Comparison of ENCODE assay signal across 19 cellular contexts in genomic region chr10:32403091-32403490, GRCh38. TPM values are rescaled to one million over a fixed set of nuclear protein-coding genes. Genes with fewer than 3 reads are reported as not detected.
DNase-seq lines count a peak whose midpoint lies in the region; ATAC-seq and TF ChIP-seq lines count a peak whose summit lies in the region.
"Had no signal": no experiment of that assay in that cellular context is flagged by ENCODE, and none has a peak within 500 bp of the region (broad histone marks: within the 10 kb centered on the region; RNA-seq: fewer than 3 reads in every experiment).

No MANE protein-coding gene starts in this region.

- ATAC-seq in left colon, result peak; percentile 37
- ATAC-seq: A549 had no signal

- intact Hi-C loops in A673 (cut with micrococcal nuclease; ENCODE audit: unreplicated experiment), result no loop called here
- intact Hi-C loops in left colon (cut with DNase I, micrococcal nuclease), result no loop called here

- H3K4me1 Mint-ChIP-seq in activated T-cell treated with anti-CD3 and anti-CD28 coated beads, Interleukin-2, amount 50 U/mL, for 24 hours (ENCODE audit: low read depth), result no peaks in the 10 kb centered on the region
- H3K4me1 Mint-ChIP-seq: CD14-positive monocyte; CD4-positive, CD25-positive, alpha-beta regulatory T cell had no signal

- TF ChIP-seq CTCF in A673 (conservative IDR thresholded peaks at IDR 0.05; ENCODE audit: low read depth, low read length) (no peak), liver (IDR thresholded peaks at IDR 0.05; ENCODE audit: low read depth, low read length, missing input control) (no peak)

- TF ChIP-seq RAD21 in liver (IDR thresholded peaks at IDR 0.05), result no peak

- no peak overlapping the region for H3K4me3 Mint-ChIP-seq in activated T-cell treated with anti-CD3 and anti-CD28 coated beads, Interleukin-2, amount 50 U/mL, for 24 hours
- H3K4me3 Mint-ChIP-seq: CD14-positive monocyte; CD4-positive, alpha-beta memory T cell; CD4-positive, CD25-positive, alpha-beta regulatory T cell had no signal

- H3K27me3 ChIP-seq in A673 (replicated peaks; ENCODE audit: insufficient read depth, low read depth, low read length, poor library complexity) (no peaks in the 10 kb centered on the region), liver (ENCODE audit: control insufficient read depth in 4 of 4, insufficient read depth in 4 of 4, low read length in 3 of 4) (no peaks in the 10 kb centered on the region)
- H3K27me3 ChIP-seq: BE2C, BLaER1 had no signal

- no peaks in the 10 kb centered on the region for H3K36me3 ChIP-seq in A673 (ENCODE audit: insufficient read depth, low read length, poor library complexity, severe bottlenecking)
- H3K36me3 ChIP-seq in liver (ENCODE audit: control insufficient read depth in 4 of 4, insufficient read depth in 3 of 4, low read depth in 1 of 4, low read length in 3 of 4), result no peaks in the 10 kb centered on the region
- H3K36me3 ChIP-seq: BE2C, BLaER1 had no signal

- CTCF ChIA-PET in A673 (lab: Charles Lee), result no interaction called here

- H3K9me3 ChIP-seq in A673 (ENCODE audit: low read depth, low read length, poor library complexity, severe bottlenecking) (peaks cover 4% of the 10 kb centered on the region), liver (ENCODE audit: control insufficient read depth in 4 of 4, low read length in 3 of 4) (no peaks in the 10 kb centered on the region)
- H3K9me3 ChIP-seq: A549, BE2C, Caco-2 had no signal

- 32% methylated on average over 2 of the region's 2 CpGs for WGBS in liver

- DNase-seq in A673 (ENCODE audit: low spot score) (no peak), left colon (no peak), hypothalamus (lab: John Stamatoyannopoulos, UW) (no peak), KG1 (lab: John Stamatoyannopoulos, UW) (no peak)
- no peak for DNase-seq in activated T-cell treated with anti-CD3 and anti-CD28 coated beads, Interleukin-2, amount 50 U/mL, for 24 hours
- DNase-seq: ACHN; BE2C; C1 segment of cervical spinal cord; Caco-2; Calu3; CD4-positive, alpha-beta memory T cell; CD4-positive, CD25-positive, alpha-beta regulatory T cell; DMS79 treated with DMSO at 0.1 percent for 48 hours; GF-D8 had no signal

- H3K4me3 ChIP-seq in A673 (ENCODE audit: low read depth, low read length, poor library complexity, severe bottlenecking), result no peak overlapping the region
- H3K4me3 ChIP-seq in liver (ENCODE audit: low read depth in 1 of 3, low read length in 3 of 3), result no peak overlapping the region
- H3K4me3 ChIP-seq: A549, BLaER1 had no signal

- no peaks in the 10 kb centered on the region for H3K36me3 Mint-ChIP-seq in activated T-cell treated with anti-CD3 and anti-CD28 coated beads, Interleukin-2, amount 50 U/mL, for 24 hours (ENCODE audit: low read depth)
- H3K36me3 Mint-ChIP-seq: CD14-positive monocyte; CD4-positive, alpha-beta memory T cell had no signal

- no peaks in the 10 kb centered on the region for H3K27me3 Mint-ChIP-seq in activated T-cell treated with anti-CD3 and anti-CD28 coated beads, Interleukin-2, amount 50 U/mL, for 24 hours
- H3K27me3 Mint-ChIP-seq: CD4-positive, alpha-beta memory T cell had no signal

- no peaks in the 10 kb centered on the region for H3K9me3 Mint-ChIP-seq in activated T-cell treated with anti-CD3 and anti-CD28 coated beads, Interleukin-2, amount 50 U/mL, for 24 hours
- H3K9me3 Mint-ChIP-seq: CD4-positive, alpha-beta memory T cell had no signal

- no TSS peak for BruUV-seq in A673 (replicated peaks; lab: Mats Ljungman, UMichigan)

- POLR2A ChIA-PET in A673 (lab: Charles Lee; ENCODE audit: low non-redundant PET), result no interaction called here

- no peak overlapping the region for H3K9ac ChIP-seq in liver (ENCODE audit: low read depth in 1 of 2, low read length in 2 of 2)
- H3K9ac ChIP-seq: BLaER1 had no signal

- H3K27ac Mint-ChIP-seq in activated T-cell treated with anti-CD3 and anti-CD28 coated beads, Interleukin-2, amount 50 U/mL, for 24 hours, result no peak overlapping the region
- H3K27ac Mint-ChIP-seq: CD14-positive monocyte; CD4-positive, alpha-beta memory T cell had no signal

- H3K27ac ChIP-seq in A673 (ENCODE audit: low read depth, low read length, poor library complexity, severe bottlenecking), result peak overlapping the region; percentile 97
- H3K27ac ChIP-seq in liver (ENCODE audit: low read depth in 1 of 2, low read length in 2 of 2), result no peak overlapping the region
- H3K27ac ChIP-seq: 22Rv1, A549, BLaER1 had no signal

- H3K4me1 ChIP-seq in A673 (ENCODE audit: insufficient read depth, low read length, poor library complexity, severe bottlenecking), result peaks cover 16% of the 10 kb centered on the region
- peaks cover 0 to 5% (median 2%) of the 10 kb centered on the region in 4 donors for H3K4me1 ChIP-seq in liver (ENCODE audit: control insufficient read depth in 4 of 4, insufficient read depth in 4 of 4, low read length in 3 of 4)
- H3K4me1 ChIP-seq: BE2C, BLaER1, Caco-2 had no signal

TF ChIP-seq in liver, 16 proteins besides CTCF, POLR2A, EP300 and RAD21:
- TF ChIP-seq YY1 (IDR thresholded peaks at IDR 0.05) (no peak), SP1 (IDR thresholded peaks at IDR 0.05) (peak; percentile 25), MAX (IDR thresholded peaks at IDR 0.05) (no peak), HNF4A (conservative IDR thresholded peaks at IDR 0.05) (peak; percentile 35 to 69), FOXA2 (IDR thresholded peaks at IDR 0.05) (no peak)

RNA-seq across cellular contexts. Expression of gene CCDC7, which starts 42.8 kb away (rescaled TPM):
- 12.5 and 16.4 TPM in 2 replicates for total RNA-seq in A673 (2021)
- 10 to 100 TPM; 11.4 to 15.9 TPM for total RNA-seq in left colon
- 1 to 10 TPM; 3.3 to 5.9 TPM for total RNA-seq in liver
- 1 to 10 TPM in 1 of 2 donors, under 1 TPM in 1; 0.47 to 3.0 TPM for polyA plus RNA-seq in liver

RNA-seq across cellular contexts. Expression of gene EPC1, which starts 56.1 kb away (rescaled TPM):
- total RNA-seq in A673 (2021) (75.7 and 75.8 TPM in 2 replicates), left colon (10 to 100 TPM; 32.3 to 36.9 TPM), liver (10 to 100 TPM; 25.9 to 30.9 TPM)
- polyA plus RNA-seq in liver, result 1 to 10 TPM; 5.6 to 6.2 TPM
